34 cellular contexts compared by ENCODE assay signal in genomic region chr3:70911719-70912118, GRCh38.
"Had no signal": no experiment of that assay in that cellular context is flagged by ENCODE, and none has a peak within 500 bp of the region (broad histone marks: within the 10 kb centered on the region; RNA-seq: fewer than 3 reads in every experiment).

No MANE protein-coding gene starts in this region.

- H3K36me3 ChIP-seq: MG63 had no signal

- H3K27me3 ChIP-seq: MG63 had no signal

- DNase-seq: Kasumi-1, MG63, MM.1S, MV-4-11, NCI-H1048, NCI-H1092, NCI-H1092 treated with DMSO at 0.1 percent for 48 hours, NCI-H1105, NCI-H1105 treated with DMSO at 0.1 percent for 48 hours, NCI-H1417, NCI-H1417 treated with DMSO at 0.1 percent for 48 hours, NCI-H1436, NCI-H1436 treated with DMSO at 0.1 percent for 48 hours, NCI-H1694, NCI-H1694 treated with DMSO at 0.1 percent for 48 hours, NCI-H187, NCI-H187 treated with DMSO at 0.1 percent for 48 hours, NCI-H1930, NCI-H2029, NCI-H2029 treated with DMSO at 0.1 percent for 48 hours, NCI-H2081, NCI-H2081 treated with DMSO at 0.1 percent for 48 hours, NCI-H2107, NCI-H2171, NCI-H2171 treated with DMSO at 0.1 percent for 48 hours, NCI-H2227 treated with DMSO at 0.1 percent for 48 hours, NCI-H226, NCI-H345, NCI-H446, NCI-H446 treated with DMSO at 0.1 percent for 48 hours, NCI-H510A, NCI-H510A treated with DMSO at 0.1 percent for 48 hours, NCI-H524, NCI-H524 treated with DMSO at 0.1 percent for 48 hours had no signal

- H3K4me3 ChIP-seq: MG63 had no signal

- H3K9me3 ChIP-seq: MG63 had no signal
